Comparison of ENCODE assay signal across 21 cellular contexts in the genomic region with DNA sequence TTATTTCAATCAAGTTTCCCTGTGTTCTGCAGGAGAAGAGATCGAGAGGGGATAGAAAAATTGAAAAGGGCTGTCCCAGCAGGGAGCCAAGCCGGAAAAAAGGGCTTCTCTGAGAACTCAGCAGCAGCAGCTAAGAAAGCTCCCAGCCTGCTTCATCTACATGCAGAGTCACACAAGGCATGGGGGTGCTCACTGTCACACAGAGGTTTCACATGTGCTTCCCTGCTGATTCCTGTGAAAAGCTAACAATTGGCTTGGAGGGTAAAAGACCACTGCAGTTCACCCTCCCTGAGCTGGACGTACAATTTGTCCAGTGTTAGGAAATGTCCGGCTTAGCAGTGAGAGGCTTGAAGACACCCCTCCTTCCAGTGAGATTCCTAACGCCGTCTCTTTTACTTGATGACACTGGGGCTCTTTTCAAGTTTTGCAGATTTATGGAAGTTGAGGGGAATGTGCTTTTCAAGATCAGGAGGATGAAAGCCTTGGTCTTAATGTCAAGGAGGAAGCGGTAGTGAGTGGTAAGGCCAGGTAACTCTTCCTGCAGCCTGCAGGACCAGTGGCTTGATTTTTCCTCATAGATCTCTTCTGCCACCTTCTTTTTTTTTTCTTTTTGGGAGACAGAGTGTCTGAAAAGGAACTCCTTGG.
DNase-seq lines count a peak whose midpoint lies in the region; ATAC-seq and TF ChIP-seq lines count a peak whose summit lies in the region.
"Had no signal": no experiment of that assay in that cellular context is flagged by ENCODE, and none has a peak within 500 bp of the region (broad histone marks: within the 10 kb centered on the region; RNA-seq: fewer than 3 reads in every experiment).

No MANE protein-coding gene starts in this region.

- H3K14ac ChIP-seq in IMR-90 (replicated peaks; ENCODE audit: low read depth, low read length): peak overlapping the region; percentile 36; the same call in 1 of the 2 replicates

- H4K5ac ChIP-seq in IMR-90 (ENCODE audit: low read depth, low read length): no peak overlapping the region

- POLR2A ChIA-PET in A673 (lab: Charles Lee; ENCODE audit: low non-redundant PET): no interaction called here
- POLR2A ChIA-PET in IMR-90 (lab: Charles Lee; ENCODE audit: unreplicated experiment): interaction anchor here (0.7 kb wide), 1 partner anchor 15 kb away, joined by 3 read pairs; no protein-coding TSS in a partner anchor

- no peak for TF ChIP-seq CTCF in A673 (conservative IDR thresholded peaks at IDR 0.05; ENCODE audit: low read depth, low read length)
- no peak for TF ChIP-seq CTCF in IMR-90 (conservative IDR thresholded peaks at IDR 0.05; ENCODE audit: low read depth, low read length)

- H3K4me2 ChIP-seq in IMR-90 (ENCODE audit: low read depth, low read length): no peak overlapping the region
- H3K4me2 ChIP-seq: A549 had no signal

- H3K27me3 ChIP-seq in A673 (replicated peaks; ENCODE audit: insufficient read depth, low read depth, low read length, poor library complexity) (no peaks in the 10 kb centered on the region), IMR-90 (ENCODE audit: control insufficient read depth, insufficient read depth, low read length) (no peaks in the 10 kb centered on the region)
- H3K27me3 ChIP-seq: gastrocnemius medialis, MG63, sigmoid colon, SJCRH30, uterus had no signal

- peak overlapping the region; percentile 39; the same call in 1 of the 2 replicates for H3K18ac ChIP-seq in IMR-90 (ENCODE audit: low read depth, low read length)

- H2BK20ac ChIP-seq in IMR-90 (ENCODE audit: low read depth, low read length): peak overlapping the region; percentile 31; the same call in 1 of the 2 replicates

- no CpG with 5 or more reads among the region's 7 CpGs for WGBS in IMR-90 (ENCODE audit: extremely low coverage in 2 of 2, insufficient read length in 1 of 2), 2 experiments

- H4K91ac ChIP-seq in IMR-90 (ENCODE audit: insufficient read depth, low read depth, low read length): no peak overlapping the region; the same call in 1 of the 2 replicates

- peaks cover 5% of the 10 kb centered on the region; the same call in 1 of the 2 replicates for H3K9me1 ChIP-seq in IMR-90 (ENCODE audit: insufficient read depth, low read length)

- no peak for ATAC-seq in IMR-90 (ENCODE audit: low read depth)
- ATAC-seq: A549, gastrocnemius medialis had no signal

- H3K27ac ChIP-seq in A673 (ENCODE audit: low read depth, low read length, poor library complexity, severe bottlenecking): peak overlapping the region; percentile 67
- no peak overlapping the region for H3K27ac ChIP-seq in IMR-90 (ENCODE audit: insufficient read depth, low read length)
- H3K27ac ChIP-seq: gastrocnemius medialis, sigmoid colon, SJCRH30, uterus had no signal

- no peak for TF ChIP-seq RAD21 in IMR-90 (IDR thresholded peaks at IDR 0.05; ENCODE audit: low read length)

- peak overlapping the region; percentile 27; the same call in 1 of the 2 replicates for H3K4ac ChIP-seq in IMR-90 (ENCODE audit: low read depth, low read length)

- no peak overlapping the region for H2BK5ac ChIP-seq in IMR-90 (ENCODE audit: low read depth, low read length, poor library complexity, severe bottlenecking)

- 0 out of 2 replicates have a peak overlapping the region, but pooled peaks have one; percentile 51 for H2BK120ac ChIP-seq in IMR-90 (ENCODE audit: low read depth, low read length)

- intact Hi-C loops in A673 (cut with micrococcal nuclease; ENCODE audit: unreplicated experiment): no loop called here
- intact Hi-C loops in IMR-90 (cut with micrococcal nuclease): no loop called here

- no peak overlapping the region for H4K8ac ChIP-seq in IMR-90 (ENCODE audit: low read depth in 2 of 2, low read length in 2 of 2)

- peak overlapping the region; percentile 70 for H2AK5ac ChIP-seq in IMR-90 (ENCODE audit: low read depth, low read length)

- no peak for TF ChIP-seq POLR2A in IMR-90 (IDR thresholded peaks at IDR 0.05; ENCODE audit: low read depth, low read length)

- peak overlapping the region; percentile 7 for H2AK9ac ChIP-seq in IMR-90 (replicated peaks; ENCODE audit: low read depth, low read length, poor library complexity)

- 0 out of 2 replicates have a peak overlapping the region, but pooled peaks have one; percentile 25 for H3K23ac ChIP-seq in IMR-90 (ENCODE audit: low read depth, low read length)

- in situ Hi-C loops in IMR-90 (cut with MboI; ENCODE audit: low sequenced_read_pairs): loop anchor here (25.0 kb wide), 1 partner anchor 1146 kb away; no protein-coding TSS in a partner anchor

- DNase-seq in A673 (ENCODE audit: low spot score): peak; percentile 77
- DNase-seq in IMR-90: no peak
- DNase-seq in cerebellum (ENCODE audit: low spot score): peak; percentile 4
- peak; percentile 41 for DNase-seq in left kidney (ENCODE audit: low read depth, low spot score)
- no peak for DNase-seq in activated T-cell treated with anti-CD3 and anti-CD28 coated beads, Interleukin-2, amount 50 U/mL, for 48 hours
- DNase-seq in NCI-H1105 treated with DMSO at 0.1 percent for 48 hours (lab: John Stamatoyannopoulos, UW): no peak
- no peak for DNase-seq in foreskin melanocyte
- DNase-seq in SHP77 treated with DMSO at 0.1 percent for 48 hours (lab: John Stamatoyannopoulos, UW): no peak
- DNase-seq: activated CD4-positive, alpha-beta T cell treated with anti-CD3 and anti-CD28 coated beads for 48 hours; activated CD8-positive, alpha-beta memory T cell treated with anti-CD3 and anti-CD28 coated beads, Interleukin-2, amount 50 U/mL, for 48 hours; cortex of kidney; gastrocnemius medialis; MG63; NCI-H1930; OCI-M1; sigmoid colon; SJCRH30; stimulated activated CD4-positive, alpha-beta T cell treated with anti-CD3 and anti-CD28 coated beads, Interleukin-1b, Interleukin-23, amount 100 ng/mL, for 48 hours; T1000; uterus had no signal

- peaks cover 24% of the 10 kb centered on the region for H3K4me1 ChIP-seq in A673 (ENCODE audit: insufficient read depth, low read length, poor library complexity, severe bottlenecking)
- H3K4me1 ChIP-seq in IMR-90 (ENCODE audit: control insufficient read depth, insufficient read depth, low read length): peaks cover 3% of the 10 kb centered on the region; the same call in 1 of the 2 replicates
- H3K4me1 ChIP-seq: gastrocnemius medialis, sigmoid colon, uterus had no signal

- H3K56ac ChIP-seq in IMR-90 (ENCODE audit: extremely low read depth, insufficient read depth, low read length): no peak overlapping the region

- H3K4me3 ChIP-seq in A673 (ENCODE audit: low read depth, low read length, poor library complexity, severe bottlenecking) (no peak overlapping the region), IMR-90 (ENCODE audit: insufficient read depth, low read depth, low read length) (no peak overlapping the region)
- H3K4me3 ChIP-seq: A549, gastrocnemius medialis, MG63, sigmoid colon, SJCRH30, uterus had no signal

- 0 out of 2 replicates have a peak overlapping the region, but pooled peaks have one; percentile 22 for H3K9ac ChIP-seq in IMR-90 (ENCODE audit: low read depth, low read length)

- no TSS peak for BruUV-seq in A673 (replicated peaks; lab: Mats Ljungman, UMichigan)
- no TSS peak for BruUV-seq in IMR-90 (replicated peaks; lab: Mats Ljungman, UMichigan)

- dilution Hi-C loops in IMR-90 (cut with HindIII; ENCODE audit: low sequenced_read_pairs, unreplicated experiment): no loop called here

- peak overlapping the region; percentile 26 for H2AFZ ChIP-seq in IMR-90 (replicated peaks; ENCODE audit: low read length, poor library complexity)

- H2BK15ac ChIP-seq in IMR-90 (ENCODE audit: low read depth, low read length): peak overlapping the region; percentile 88; the same call in 2 of the 3 replicates

- no peaks in the 10 kb centered on the region; a peak in 1 of 4 replicates for H3K79me1 ChIP-seq in IMR-90 (ENCODE audit: low read depth in 1 of 2, low read length in 2 of 2)

- H3K36me3 ChIP-seq in A673 (ENCODE audit: insufficient read depth, low read length, poor library complexity, severe bottlenecking) (no peaks in the 10 kb centered on the region), IMR-90 (ENCODE audit: control insufficient read depth, insufficient read depth, low read length) (peaks cover 5% of the 10 kb centered on the region)
- H3K36me3 ChIP-seq: uterus had no signal

- CTCF ChIA-PET in A673 (lab: Charles Lee) (no interaction called here), IMR-90 (lab: Yijun Ruan, JAX) (interaction anchor here (0.5 to 1.5 kb wide), 2 partner anchors 13 to 42 kb away, joined by 3 to 4 read pairs; no protein-coding TSS in a partner anchor)

- H3K9me3 ChIP-seq in A673 (ENCODE audit: low read depth, low read length, poor library complexity, severe bottlenecking): no peaks in the 10 kb centered on the region
- H3K9me3 ChIP-seq in IMR-90 (ENCODE audit: control insufficient read depth, insufficient read depth, low read length): no peaks in the 10 kb centered on the region
- H3K9me3 ChIP-seq: A549, gastrocnemius medialis, MG63, sigmoid colon, SJCRH30, uterus had no signal

- H4K20me1 ChIP-seq in IMR-90 (ENCODE audit: insufficient read depth, low read length): no peaks in the 10 kb centered on the region

TF ChIP-seq in IMR-90, 13 proteins besides CTCF, POLR2A, EP300 and RAD21:
- TF ChIP-seq CHD1 (IDR thresholded peaks at IDR 0.05; ENCODE audit: low read depth, low read length) (no peak), CEBPB (IDR thresholded peaks at IDR 0.05; ENCODE audit: low read depth, low read length) (no peak), MAZ (IDR thresholded peaks at IDR 0.05; ENCODE audit: borderline replicate concordance, low read depth, low read length) (no peak), NFE2L2 (IDR thresholded peaks at IDR 0.05; ENCODE audit: low read depth, low read length) (no peak), MAFK (IDR thresholded peaks at IDR 0.05; ENCODE audit: low read depth, low read length) (no peak)

Comparison
In these comparisons a context has a peak if more than half of its experiments do, and no peak if none do; other contexts are left out.
1. DNase-seq: peak in A673 (single experiment), cerebellum (single experiment) and left kidney (single experiment); none in IMR-90 (single experiment), activated T-cell treated with anti-CD3 and anti-CD28 coated beads, Interleukin-2, amount 50 U/mL, for 48 hours (0 of 2), NCI-H1105 treated with DMSO at 0.1 percent for 48 hours (single experiment), foreskin melanocyte (single experiment) and SHP77 treated with DMSO at 0.1 percent for 48 hours (single experiment).